10 cellular contexts compared by ENCODE assay signal in the genomic region with DNA sequence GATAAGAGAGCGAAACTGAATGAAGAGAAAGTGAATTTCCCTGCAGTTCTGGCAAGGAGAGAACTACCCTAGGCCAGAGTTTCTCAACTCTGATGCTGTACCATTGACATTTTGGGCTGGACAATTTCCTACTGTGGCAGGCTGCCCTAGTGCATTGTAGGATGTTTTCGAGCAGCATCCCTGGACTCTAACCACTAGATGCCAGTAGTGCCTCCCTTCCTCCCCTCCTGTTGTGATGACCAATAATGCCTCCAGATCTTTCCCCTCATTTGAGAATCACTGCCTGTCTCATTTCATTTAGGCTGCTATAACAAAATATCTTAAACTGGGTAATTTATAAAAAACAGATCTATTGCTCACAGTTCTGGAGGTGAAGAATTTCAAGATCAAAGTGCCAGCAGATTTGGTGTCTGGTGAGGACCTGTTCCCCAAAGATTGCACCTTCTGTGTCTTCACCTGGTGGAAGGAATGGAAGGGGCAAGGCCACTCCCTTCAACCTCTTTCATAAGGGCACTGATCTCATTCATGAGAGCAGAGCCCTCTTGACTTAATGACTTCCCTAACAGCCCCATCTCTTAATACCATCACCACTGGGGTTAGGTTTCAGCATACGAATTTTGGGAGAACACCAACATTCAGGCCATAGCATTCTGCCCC.
A peak's percentile ranks its signal among the peaks of the same experiment; 100 is the strongest.
DNase-seq lines count a peak whose midpoint lies in the region; ATAC-seq, FAIRE-seq and TF ChIP-seq lines count a peak whose summit lies in the region.
"Had no signal": no experiment of that assay in that cellular context is flagged by ENCODE, and none has a peak within 500 bp of the region (broad histone marks: within the 10 kb centered on the region; RNA-seq: fewer than 3 reads in every experiment).

No MANE protein-coding gene starts in this region.

- POLR2A ChIA-PET in H1 (lab: Charles Lee; ENCODE audit: partially characterized antibody) = no interaction called here

- no peak overlapping the region for H3K4ac ChIP-seq in H1 (replicated peaks; ENCODE audit: insufficient read length, low read depth, low read length)

- no peaks in the 10 kb centered on the region for H3K9me3 ChIP-seq in H1 (ENCODE audit: insufficient read depth in 2 of 2, low read depth in 1 of 2, low read length in 1 of 2)

- peaks cover 5% of the 10 kb centered on the region for H3K9me3 Mint-ChIP-seq in activated CD4-positive, alpha-beta T cell treated with anti-CD3 and anti-CD28 coated beads, Interleukin-2, amount 10 ng/mL, durations not matched to agents 24 days and 14 days

- no peaks in the 10 kb centered on the region for H3K27me3 ChIP-seq in H1 (replicated peaks in 1 of 4; ENCODE audit: control insufficient read depth in 3 of 4, extremely low read depth in 1 of 4, insufficient read depth in 3 of 4, low read length in 3 of 4)

- no peak overlapping the region for H4K5ac ChIP-seq in H1 (ENCODE audit: insufficient read length, low read depth, low read length)

- H3K56ac ChIP-seq in H1 (replicated peaks; ENCODE audit: insufficient read length, low read depth, low read length) = no peak overlapping the region

- H3K23ac ChIP-seq in H1 (ENCODE audit: insufficient read length) = no peak overlapping the region

- no peaks in the 10 kb centered on the region for H3K4me1 Mint-ChIP-seq in activated CD4-positive, alpha-beta T cell treated with anti-CD3 and anti-CD28 coated beads, Interleukin-2, amount 10 ng/mL, durations not matched to agents 24 days and 14 days

- peak; percentile 44 to 75 (median 66) for TF ChIP-seq CTCF in H1 (IDR thresholded peaks at IDR 0.05; ENCODE audit: control extremely low read depth in 1 of 3, insufficient read depth in 1 of 3, low read depth in 1 of 3, low read length in 3 of 3)

- H3K4me3 ChIP-seq in H1 (ENCODE audit: extremely low read depth in 1 of 4, insufficient read depth in 2 of 4, low read depth in 3 of 4, low read length in 4 of 4) = no peak overlapping the region

- H3K4me3 Mint-ChIP-seq in activated CD4-positive, alpha-beta T cell treated with anti-CD3 and anti-CD28 coated beads, Interleukin-2, amount 10 ng/mL, durations not matched to agents 24 days and 14 days = no peak overlapping the region
- H3K4me3 Mint-ChIP-seq: activated naive CD4-positive, alpha-beta T cell treated with anti-CD3 and anti-CD28 coated beads for 36 hours; T-helper 1 cell treated with Interleukin-12 subunit alpha and Interleukin-12 subunit beta and Interleukin-4 antibody, amounts not matched to agents 30 μg/mL and 1 μg/mL, for 36 hours had no signal

- CTCF ChIA-PET in H1 (lab: Charles Lee; ENCODE audit: partially characterized antibody) = no interaction called here

- no peak overlapping the region for H2BK12ac ChIP-seq in H1 (ENCODE audit: low read depth, low read length)

- H4K91ac ChIP-seq in H1 (replicated peaks; ENCODE audit: insufficient read length, low read length) = no peak overlapping the region

- H3K9ac ChIP-seq in H1 (replicated peaks in 1 of 4; ENCODE audit: extremely low read depth in 1 of 4, low read depth in 3 of 4, low read length in 3 of 4) = no peak overlapping the region

- intact Hi-C loops in activated CD4-positive, alpha-beta T cell treated with anti-CD3 and anti-CD28 coated beads, Interleukin-2, amount 10 ng/mL, durations not matched to agents 24 days and 14 days (cut with micrococcal nuclease) = no loop called here

- H3K36me3 Mint-ChIP-seq in activated CD4-positive, alpha-beta T cell treated with anti-CD3 and anti-CD28 coated beads, Interleukin-2, amount 10 ng/mL, durations not matched to agents 24 days and 14 days (ENCODE audit: low read depth) = no peaks in the 10 kb centered on the region

- 82% methylated on average over 3 of the region's 3 CpGs; no CpG with 5 or more reads in 1 of the 2 experiments for WGBS in H1 (ENCODE audit: extremely low coverage in 1 of 2, insufficient coverage in 1 of 2, insufficient read length in 1 of 2, insufficient replicate concordance in 2 of 2, low coverage in 1 of 2, low lambda C conversion rate in 2 of 2, missing lambda C conversion rate in 1 of 2), 2 experiments

- no peak overlapping the region for H3K14ac ChIP-seq in H1 (ENCODE audit: insufficient read length)

- H3K79me2 ChIP-seq in H1 (ENCODE audit: control insufficient read depth in 1 of 2, insufficient read depth in 2 of 2, low read length in 2 of 2) = no peaks in the 10 kb centered on the region

- no peak overlapping the region for H2BK15ac ChIP-seq in H1 (ENCODE audit: low read length)

- no peak overlapping the region for H2AK5ac ChIP-seq in H1 (ENCODE audit: low read depth, low read length)

- peak; percentile 74 for TF ChIP-seq RAD21 in H1 (IDR thresholded peaks at IDR 0.05 in 1 of 2, conservative IDR thresholded peaks at IDR 0.05 in 1 of 2; ENCODE audit: low read depth in 2 of 2, low read length in 2 of 2)

- no peak overlapping the region for H3K18ac ChIP-seq in H1 (ENCODE audit: extremely low read depth, low read length)

- no peaks in the 10 kb centered on the region for H3K23me2 ChIP-seq in H1 (ENCODE audit: low read depth, low read length)

- no peak overlapping the region for H3K4me2 ChIP-seq in H1 (ENCODE audit: insufficient read depth in 1 of 2, low read depth in 2 of 2, low read length in 2 of 2)

- H2BK5ac ChIP-seq in H1 (ENCODE audit: low read depth, low read length) = no peak overlapping the region

- ATAC-seq in GM18867 (IDR thresholded peaks at IDR 0.05; ENCODE audit: unreplicated experiment) = peak; percentile 70

- H2BK120ac ChIP-seq in H1 (replicated peaks; ENCODE audit: low read depth, low read length) = no peak overlapping the region

- H3K4me1 ChIP-seq in H1 (replicated peaks in 1 of 4; ENCODE audit: control insufficient read depth in 3 of 4, insufficient read depth in 4 of 4, low read length in 3 of 4) = no peaks in the 10 kb centered on the region

- H3K27me3 Mint-ChIP-seq in activated CD4-positive, alpha-beta T cell treated with anti-CD3 and anti-CD28 coated beads, Interleukin-2, amount 10 ng/mL, durations not matched to agents 24 days and 14 days = no peaks in the 10 kb centered on the region

- no peak overlapping the region for H3K27ac ChIP-seq in H1 (ENCODE audit: low read depth, low read length)

- no peak overlapping the region for H2BK20ac ChIP-seq in H1 (ENCODE audit: low read length)

- H3K27ac Mint-ChIP-seq in activated CD4-positive, alpha-beta T cell treated with anti-CD3 and anti-CD28 coated beads, Interleukin-2, amount 10 ng/mL, durations not matched to agents 24 days and 14 days = no peak overlapping the region
- H3K27ac Mint-ChIP-seq: activated naive CD4-positive, alpha-beta T cell treated with anti-CD3 and anti-CD28 coated beads for 36 hours; T-helper 1 cell treated with Interleukin-12 subunit alpha and Interleukin-12 subunit beta and Interleukin-4 antibody, amounts not matched to agents 30 μg/mL and 1 μg/mL, for 36 hours had no signal

- H2AFZ ChIP-seq in H1 (ENCODE audit: low read length) = no peak overlapping the region

- no peak for TF ChIP-seq POLR2A in H1 (IDR thresholded peaks at IDR 0.05; ENCODE audit: control extremely low read depth in 1 of 2, low read depth in 2 of 2, low read length in 2 of 2)

- H4K8ac ChIP-seq in H1 (ENCODE audit: extremely low read depth, insufficient read depth, low read length) = no peak overlapping the region

- peak; percentile 81 for FAIRE-seq in H1 (lab: Jason Lieb, UNC)

- H4K20me1 ChIP-seq in H1 (replicated peaks in 1 of 2; ENCODE audit: control insufficient read depth in 1 of 2, insufficient read depth in 2 of 2, low read length in 2 of 2) = no peaks in the 10 kb centered on the region

- TF ChIP-seq EP300 in H1 (IDR thresholded peaks at IDR 0.05; ENCODE audit: borderline replicate concordance in 1 of 2, low read depth in 2 of 2, low read length in 2 of 2) = no peak

- no peaks in the 10 kb centered on the region for H3K36me3 ChIP-seq in H1 (ENCODE audit: control insufficient read depth in 2 of 4, insufficient read depth in 4 of 4, low read length in 3 of 4)

- DNase-seq in NCI-H226 = peak; percentile 16
- DNase-seq in H1 (ENCODE audit: low read depth in 1 of 2, low spot score in 2 of 2) = no peak
- peak; percentile 14 for DNase-seq in pons (ENCODE audit: low spot score)
- no peak for DNase-seq in activated CD4-positive, alpha-beta T cell treated with anti-CD3 and anti-CD28 coated beads, Interleukin-2, amount 10 ng/mL, durations not matched to agents 24 days and 14 days
- no peak for DNase-seq in NCI-H2227 treated with DMSO at 0.1 percent for 48 hours (lab: John Stamatoyannopoulos, UW)
- DNase-seq in NCI-H1105 (lab: John Stamatoyannopoulos, UW) = no peak
- DNase-seq: activated naive CD4-positive, alpha-beta T cell treated with anti-CD3 and anti-CD28 coated beads for 36 hours; stimulated activated CD8-positive, alpha-beta memory T cell treated with anti-CD3 and anti-CD28 coated beads, Interleukin-4, amount 100 ng/mL, for 48 hours had no signal

- H3K79me1 ChIP-seq in H1 (ENCODE audit: low read depth, low read length) = no peaks in the 10 kb centered on the region

TF ChIP-seq in H1, 55 proteins besides CTCF, POLR2A, EP300 and RAD21:
- no peak for TF ChIP-seq ASH2L (IDR thresholded peaks at IDR 0.05; ENCODE audit: low read length)
- no peak for TF ChIP-seq CHD1 (IDR thresholded peaks at IDR 0.05; ENCODE audit: low read depth, low read length)
- peak; percentile 59 for TF ChIP-seq TEAD4 (IDR thresholded peaks at IDR 0.05; ENCODE audit: low read depth, low read length)
TF ChIP-seq in H1: peak in this region for 1.

Comparison
In these comparisons a context has a peak if more than half of its experiments do, and no peak if none do; other contexts are left out.
1. DNase-seq: peak in NCI-H226 (single experiment) and pons (single experiment); none in H1 (0 of 2), activated CD4-positive, alpha-beta T cell treated with anti-CD3 and anti-CD28 coated beads, Interleukin-2, amount 10 ng/mL, durations not matched to agents 24 days and 14 days (single experiment), NCI-H2227 treated with DMSO at 0.1 percent for 48 hours (single experiment) and NCI-H1105 (single experiment).